ENCODE assay signal across 21 cellular contexts in the genomic region with DNA sequence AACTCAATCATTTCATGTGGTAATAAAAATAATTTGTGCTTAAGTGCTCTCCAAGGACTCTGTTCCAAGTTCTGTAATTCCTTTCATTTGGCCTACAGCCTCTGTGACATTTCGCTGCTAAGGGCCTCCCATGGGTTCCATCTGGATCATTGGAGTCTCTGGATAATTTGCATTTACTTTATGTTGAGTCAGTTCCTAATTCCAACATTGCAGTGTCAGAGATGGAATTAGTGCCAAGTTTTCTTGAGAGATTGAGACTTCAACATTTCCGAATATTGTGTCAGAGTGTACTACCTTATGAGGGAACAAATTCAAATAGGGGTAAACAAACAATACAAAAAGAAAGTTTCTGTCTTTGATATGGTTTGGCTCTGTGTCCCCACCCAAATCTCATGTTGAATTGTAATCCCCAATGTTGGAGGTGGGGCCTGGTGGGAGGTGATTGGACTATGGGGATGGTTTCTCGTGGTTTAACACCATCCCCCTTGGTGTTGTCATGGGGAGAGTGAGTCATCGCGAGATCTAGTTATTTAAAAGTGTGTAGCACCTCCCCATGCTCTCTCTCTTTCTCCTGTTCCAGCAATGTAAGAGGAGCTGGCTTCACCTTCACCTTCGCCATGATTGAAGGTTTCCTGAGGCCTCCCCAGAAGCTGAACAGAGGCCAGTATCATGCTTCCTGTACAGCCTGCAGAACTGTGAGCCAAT.
A peak's percentile ranks its signal among the peaks of the same experiment; 100 is the strongest.
DNase-seq lines count a peak whose midpoint lies in the region; ATAC-seq lines count a peak whose summit lies in the region.
"Had no signal": no experiment of that assay in that cellular context is flagged by ENCODE, and none has a peak within 500 bp of the region (broad histone marks: within the 10 kb centered on the region; RNA-seq: fewer than 3 reads in every experiment).

No MANE protein-coding gene starts in this region.

- H3K9me3 Mint-ChIP-seq in activated T-helper 2 cell treated with anti-CD3 and anti-CD28 coated beads, Interferon-gamma antibody, Interleukin-2, Interleukin-4, amounts not matched to agents 10 μg/mL and 5 μg/mL and 100 μg/mL, durations not matched to agents 14 hours and 24 hours and 36 hours = no peaks in the 10 kb centered on the region
- H3K9me3 Mint-ChIP-seq: activated T-helper 17 cell treated with anti-CD3 and anti-CD28 coated beads, Interleukin-2, amount 50 U/mL, for 72 hours had no signal

- H4K8ac ChIP-seq in mesenchymal stem cell (ENCODE audit: low read length) = no peak overlapping the region

- no peaks in the 10 kb centered on the region for H3K79me1 ChIP-seq in mesenchymal stem cell (replicated peaks; ENCODE audit: low read length, poor library complexity, severe bottlenecking)

- no peak overlapping the region for H2AFZ ChIP-seq in mesenchymal stem cell (ENCODE audit: low read depth, low read length)

- no peak overlapping the region for H3K4me3 Mint-ChIP-seq in activated T-helper 2 cell treated with anti-CD3 and anti-CD28 coated beads, Interferon-gamma antibody, Interleukin-2, Interleukin-4, amounts not matched to agents 10 μg/mL and 5 μg/mL and 100 μg/mL, durations not matched to agents 14 hours and 24 hours and 36 hours (ENCODE audit: low read depth)
- H3K4me3 Mint-ChIP-seq: activated T-helper 17 cell treated with anti-CD3 and anti-CD28 coated beads, Interleukin-2, amount 50 U/mL, for 72 hours; IgD-negative memory B cell; T-cell had no signal

- H3K9me3 ChIP-seq in mesenchymal stem cell (ENCODE audit: control insufficient read depth, low read length) = no peaks in the 10 kb centered on the region
- H3K9me3 ChIP-seq: BLaER1, heart left ventricle, neutrophil, right lobe of liver, testis had no signal

- H2BK12ac ChIP-seq in mesenchymal stem cell (ENCODE audit: low read length in 2 of 2) = no peak overlapping the region

- H3K23ac ChIP-seq in mesenchymal stem cell (ENCODE audit: low read length in 2 of 2) = no peak overlapping the region

- WGBS in mesenchymal stem cell = 89% methylated on average over 4 of the region's 6 CpGs

- H3K4me1 Mint-ChIP-seq in activated T-helper 2 cell treated with anti-CD3 and anti-CD28 coated beads, Interferon-gamma antibody, Interleukin-2, Interleukin-4, amounts not matched to agents 10 μg/mL and 5 μg/mL and 100 μg/mL, durations not matched to agents 14 hours and 24 hours and 36 hours (ENCODE audit: low read depth) = no peaks in the 10 kb centered on the region
- H3K4me1 Mint-ChIP-seq: activated T-helper 17 cell treated with anti-CD3 and anti-CD28 coated beads, Interleukin-2, amount 50 U/mL, for 72 hours; IgD-negative memory B cell; T-cell had no signal

- no peak overlapping the region for H2BK120ac ChIP-seq in mesenchymal stem cell (ENCODE audit: low read depth, low read length)

- H2BK15ac ChIP-seq in mesenchymal stem cell (ENCODE audit: low read depth, poor library complexity, severe bottlenecking) = no peak overlapping the region

- DNase-seq in EH (ENCODE audit: low read depth) (peak; percentile 13), HT1080 (ENCODE audit: low read depth) (peak; percentile 56), dermis blood vessel endothelial cell (peak; percentile 76), mesenchymal stem cell (peak; percentile 2), islet precursor cell (no peak)
- DNase-seq in activated T-helper 2 cell treated with anti-CD3 and anti-CD28 coated beads, Interferon-gamma antibody, Interleukin-2, Interleukin-4, amounts not matched to agents 10 μg/mL and 5 μg/mL and 100 μg/mL, durations not matched to agents 14 hours and 24 hours and 36 hours (ENCODE audit: low spot score) = no peak
- DNase-seq: amniotic stem cell; DMS 273 treated with DMSO at 0.1 percent for 48 hours; heart left ventricle; kidney; NCI-H2081; right lobe of liver; stimulated activated CD4-positive, alpha-beta T cell treated with anti-CD3 and anti-CD28 coated beads, Interleukin-4, amount 100 ng/mL, for 1 hour; T-cell; testis had no signal

- H3K27me3 ChIP-seq in mesenchymal stem cell (ENCODE audit: control insufficient read depth in 1 of 2, insufficient read depth in 1 of 2, low read length in 2 of 2) = peaks cover 0 to 11% of the 10 kb centered on the region in 2 experiments
- H3K27me3 ChIP-seq: BLaER1, heart left ventricle, neutrophil, right lobe of liver, testis had no signal

- intact Hi-C loops in activated T-helper 2 cell treated with anti-CD3 and anti-CD28 coated beads, Interferon-gamma antibody, Interleukin-2, Interleukin-4, amounts not matched to agents 10 μg/mL and 5 μg/mL and 100 μg/mL, durations not matched to agents 14 hours and 24 hours and 36 hours (cut with micrococcal nuclease) = no loop called here

- no peak for ATAC-seq in GM19351 (IDR thresholded peaks at IDR 0.05; ENCODE audit: unreplicated experiment)
- ATAC-seq: activated T-helper 17 cell treated with anti-CD3 and anti-CD28 coated beads, Interleukin-2, amount 50 U/mL, for 72 hours; heart left ventricle; Panc1; right lobe of liver; T-cell had no signal

- no peak overlapping the region for H3K4me2 ChIP-seq in mesenchymal stem cell (ENCODE audit: low read length, poor library complexity, severe bottlenecking)
- H3K4me2 ChIP-seq: BLaER1 had no signal

- no peak overlapping the region for H4K91ac ChIP-seq in mesenchymal stem cell (ENCODE audit: low read length)

- no peak overlapping the region for H3K9ac ChIP-seq in mesenchymal stem cell (ENCODE audit: low read length)
- H3K9ac ChIP-seq: BLaER1 had no signal

- H3K36me3 Mint-ChIP-seq in activated T-helper 2 cell treated with anti-CD3 and anti-CD28 coated beads, Interferon-gamma antibody, Interleukin-2, Interleukin-4, amounts not matched to agents 10 μg/mL and 5 μg/mL and 100 μg/mL, durations not matched to agents 14 hours and 24 hours and 36 hours (ENCODE audit: low read depth) = no peaks in the 10 kb centered on the region
- H3K36me3 Mint-ChIP-seq: IgD-negative memory B cell, T-cell had no signal

- no peaks in the 10 kb centered on the region for H3K36me3 ChIP-seq in mesenchymal stem cell (ENCODE audit: control insufficient read depth in 1 of 2, insufficient read depth in 2 of 2, low read depth in 1 of 2, low read length in 2 of 2)
- H3K36me3 ChIP-seq: BLaER1, heart left ventricle, neutrophil, right lobe of liver had no signal

- H3K18ac ChIP-seq in mesenchymal stem cell (ENCODE audit: low read depth in 1 of 2, low read length in 2 of 2) = no peak overlapping the region

- H3K4ac ChIP-seq in mesenchymal stem cell (ENCODE audit: low read depth in 1 of 2, low read length in 2 of 2) = no peak overlapping the region

- H3K4me3 ChIP-seq in mesenchymal stem cell (ENCODE audit: insufficient read depth in 1 of 2, low read depth in 1 of 2, low read length in 2 of 2) = no peak overlapping the region
- H3K4me3 ChIP-seq: BLaER1, heart left ventricle, right lobe of liver, testis had no signal

- H3K4me1 ChIP-seq in mesenchymal stem cell (ENCODE audit: control insufficient read depth, insufficient read depth, low read depth, low read length) = no peaks in the 10 kb centered on the region
- H3K4me1 ChIP-seq: BLaER1, heart left ventricle, right lobe of liver, testis had no signal

- no peak overlapping the region for H3K27ac Mint-ChIP-seq in activated T-helper 2 cell treated with anti-CD3 and anti-CD28 coated beads, Interferon-gamma antibody, Interleukin-2, Interleukin-4, amounts not matched to agents 10 μg/mL and 5 μg/mL and 100 μg/mL, durations not matched to agents 14 hours and 24 hours and 36 hours
- H3K27ac Mint-ChIP-seq: activated T-helper 17 cell treated with anti-CD3 and anti-CD28 coated beads, Interleukin-2, amount 50 U/mL, for 72 hours; IgD-negative memory B cell; T-cell had no signal

- H3K27me3 Mint-ChIP-seq in activated T-helper 2 cell treated with anti-CD3 and anti-CD28 coated beads, Interferon-gamma antibody, Interleukin-2, Interleukin-4, amounts not matched to agents 10 μg/mL and 5 μg/mL and 100 μg/mL, durations not matched to agents 14 hours and 24 hours and 36 hours (ENCODE audit: low read depth) = no peaks in the 10 kb centered on the region
- H3K27me3 Mint-ChIP-seq: activated T-helper 17 cell treated with anti-CD3 and anti-CD28 coated beads, Interleukin-2, amount 50 U/mL, for 72 hours; IgD-negative memory B cell had no signal

- H3K14ac ChIP-seq in mesenchymal stem cell (ENCODE audit: low read length in 2 of 2) = no peak overlapping the region

- H2BK5ac ChIP-seq in mesenchymal stem cell (ENCODE audit: low read depth, low read length, poor library complexity, severe bottlenecking) = no peak overlapping the region

- H3K27ac ChIP-seq in mesenchymal stem cell (ENCODE audit: low read length, poor library complexity, severe bottlenecking) = no peak overlapping the region
- H3K27ac ChIP-seq: BLaER1, heart left ventricle, neutrophil, right lobe of liver, testis had no signal

- H2AK5ac ChIP-seq in mesenchymal stem cell (ENCODE audit: low read length, severe bottlenecking) = no peak overlapping the region

Comparison
In these comparisons a context has a peak if more than half of its experiments do, and no peak if none do; other contexts are left out.
1. DNase-seq: peak in EH (single experiment), HT1080 (single experiment), dermis blood vessel endothelial cell (single experiment) and mesenchymal stem cell (single experiment); none in activated T-helper 2 cell treated with anti-CD3 and anti-CD28 coated beads, Interferon-gamma antibody, Interleukin-2, Interleukin-4, amounts not matched to agents 10 μg/mL and 5 μg/mL and 100 μg/mL, durations not matched to agents 14 hours and 24 hours and 36 hours (single experiment) and islet precursor cell (single experiment).